8 cellular contexts compared by ENCODE assay signal in genomic region chr22:37933711-37934376, GRCh38. TPM values are rescaled to one million over a fixed set of nuclear protein-coding genes. Genes with fewer than 3 reads are reported as not detected.
DNase-seq lines count a peak whose midpoint lies in the region; ATAC-seq and TF ChIP-seq lines count a peak whose summit lies in the region.

No MANE protein-coding gene starts in this region.

- no peaks in the 10 kb centered on the region for H3K27me3 ChIP-seq in PC-9 (ENCODE audit: insufficient read depth, low read depth)
- H3K27me3 ChIP-seq in fibroblast of lung (ENCODE audit: control insufficient read depth, insufficient read depth, low read length) = no peaks in the 10 kb centered on the region

- H3K9me3 Mint-ChIP-seq in natural killer cell = no peaks in the 10 kb centered on the region
- no peaks in the 10 kb centered on the region for H3K9me3 Mint-ChIP-seq in stimulated activated effector memory CD8-positive, alpha-beta T cell treated with anti-CD3 and anti-CD28 coated beads, Interleukin-12 subunit alpha, Interleukin-12 subunit beta, amount 100 ng/mL, for 72 hours

- no peak overlapping the region for H2AFZ ChIP-seq in PC-9
- H2AFZ ChIP-seq in fibroblast of lung (ENCODE audit: low read length) = no peak overlapping the region

- no peaks in the 10 kb centered on the region for H3K9me3 ChIP-seq in PC-9 (ENCODE audit: insufficient read depth, low read depth)
- H3K9me3 ChIP-seq in fibroblast of lung (ENCODE audit: control insufficient read depth, insufficient read depth, low read depth, low read length) = no peaks in the 10 kb centered on the region

- H3K4me1 ChIP-seq in PC-9 (replicated peaks; ENCODE audit: insufficient read depth) (peaks cover 17% of the 10 kb centered on the region), fibroblast of lung (ENCODE audit: control insufficient read depth, extremely low read depth, insufficient read depth, low read length) (peaks cover 24% of the 10 kb centered on the region)

- H3K9ac ChIP-seq in fibroblast of lung (ENCODE audit: insufficient read depth, low read length) = peak overlapping the region; percentile 20

- H3F3A ChIP-seq in PC-9 (ENCODE audit: insufficient read depth, low read depth) = peaks cover 57% of the 10 kb centered on the region

- no TSS peak for BruUV-seq in PC-9 (replicated peaks; lab: Mats Ljungman, UMichigan)

- H3K36me3 Mint-ChIP-seq in natural killer cell = no peaks in the 10 kb centered on the region
- H3K36me3 Mint-ChIP-seq in stimulated activated effector memory CD8-positive, alpha-beta T cell treated with anti-CD3 and anti-CD28 coated beads, Interleukin-12 subunit alpha, Interleukin-12 subunit beta, amount 100 ng/mL, for 72 hours = peaks cover 44% of the 10 kb centered on the region

- H3K27ac ChIP-seq in PC-9 (peak overlapping the region; percentile 17; the same call in 1 of the 2 replicates), fibroblast of lung (ENCODE audit: insufficient read depth, low read length) (peak overlapping the region; percentile 71)

- H3K79me2 ChIP-seq in PC-9 (ENCODE audit: low read depth) = no peaks in the 10 kb centered on the region
- H3K79me2 ChIP-seq in fibroblast of lung (ENCODE audit: control insufficient read depth, insufficient read depth, low read length) = no peaks in the 10 kb centered on the region

- H3K4me1 Mint-ChIP-seq in natural killer cell = peaks cover 8 to 17% of the 10 kb centered on the region in 2 donors
- H3K4me1 Mint-ChIP-seq in stimulated activated effector memory CD8-positive, alpha-beta T cell treated with anti-CD3 and anti-CD28 coated beads, Interleukin-12 subunit alpha, Interleukin-12 subunit beta, amount 100 ng/mL, for 72 hours = peaks cover 17% of the 10 kb centered on the region

- H3K4me2 ChIP-seq in PC-9 (peak overlapping the region; percentile 33), fibroblast of lung (ENCODE audit: extremely low read depth, insufficient read depth, low read length) (peak overlapping the region; percentile 59)

- DNase-seq in AG08396 (ENCODE audit: low spot score) (peak; percentile 95), PC-9 (peak; percentile 87 to 95), fibroblast of lung (ENCODE audit: low read depth in 2 of 2) (peak; percentile 87 to 89), natural killer cell (peak; percentile 72)
- DNase-seq in activated T-cell treated with anti-CD3 and anti-CD28 coated beads, Interleukin-2, amount 50 U/mL, for 48 hours = peak; percentile 93 to 94
- peak; percentile 79 to 89 for DNase-seq in stimulated activated effector memory CD8-positive, alpha-beta T cell treated with anti-CD3 and anti-CD28 coated beads, Interleukin-12 subunit alpha, Interleukin-12 subunit beta, amount 100 ng/mL, for 72 hours (ENCODE audit: low spot score in 2 of 2)

- H3K36me3 ChIP-seq in PC-9 (ENCODE audit: low read depth) = peaks cover 21% of the 10 kb centered on the region; the same call in 1 of the 2 replicates
- H3K36me3 ChIP-seq in fibroblast of lung (ENCODE audit: control insufficient read depth, insufficient read depth, low read length) = peaks cover 37% of the 10 kb centered on the region

- H3K9me2 ChIP-seq in PC-9 (ENCODE audit: insufficient read depth) = no peaks in the 10 kb centered on the region

- ATAC-seq in GM18861 (IDR thresholded peaks at IDR 0.05; ENCODE audit: unreplicated experiment) (peak; percentile 80), HG03521 (IDR thresholded peaks at IDR 0.05; ENCODE audit: unreplicated experiment) (peak; percentile 57), natural killer cell (peak; percentile 93 to 100 (median 99))
- ATAC-seq in stimulated activated effector memory CD8-positive, alpha-beta T cell treated with anti-CD3 and anti-CD28 coated beads, Interleukin-12 subunit alpha, Interleukin-12 subunit beta, amount 100 ng/mL, for 72 hours = peak; percentile 97

- POLR2A ChIA-PET in PC-9 (lab: Charles Lee; ENCODE audit: unreplicated experiment) = interaction anchor here (1.4 kb wide), 1 partner anchor 47 kb away, joined by 10 read pairs; no protein-coding TSS in a partner anchor

- CTCF ChIA-PET in PC-9 (lab: Charles Lee) = interaction anchor here (0.6 to 2.2 kb wide), 9 partner anchors 20 to 637 kb away, joined by 3 to 20 read pairs (median 6); partner anchors contain the start of genes C22orf23 and POLR2F

- H4K20me1 ChIP-seq in PC-9 (ENCODE audit: insufficient read depth) (peaks cover 52% of the 10 kb centered on the region), fibroblast of lung (ENCODE audit: control insufficient read depth, extremely low read depth, insufficient read depth, low read length) (no peaks in the 10 kb centered on the region)

- peak; percentile 97 for TF ChIP-seq CTCF in PC-9 (conservative IDR thresholded peaks at IDR 0.05)
- TF ChIP-seq CTCF in fibroblast of lung (conservative IDR thresholded peaks at IDR 0.05 in 1 of 2, IDR thresholded peaks at IDR 0.05 in 1 of 2; ENCODE audit: low read depth in 1 of 2, low read length in 2 of 2) = peak; percentile 94 to 96
- TF ChIP-seq CTCF in natural killer cell (IDR thresholded peaks at IDR 0.05) = peak; percentile 82

- no peak overlapping the region for H3K4me3 Mint-ChIP-seq in natural killer cell
- no peak overlapping the region for H3K4me3 Mint-ChIP-seq in stimulated activated effector memory CD8-positive, alpha-beta T cell treated with anti-CD3 and anti-CD28 coated beads, Interleukin-12 subunit alpha, Interleukin-12 subunit beta, amount 100 ng/mL, for 72 hours

- no peak overlapping the region for H3K27ac Mint-ChIP-seq in natural killer cell
- peak overlapping the region; percentile 37 for H3K27ac Mint-ChIP-seq in stimulated activated effector memory CD8-positive, alpha-beta T cell treated with anti-CD3 and anti-CD28 coated beads, Interleukin-12 subunit alpha, Interleukin-12 subunit beta, amount 100 ng/mL, for 72 hours

- H3K4me3 ChIP-seq in PC-9 (no peak overlapping the region), fibroblast of lung (replicated peaks in 1 of 4; ENCODE audit: control extremely low read depth in 1 of 4, insufficient read depth in 1 of 4, low read depth in 3 of 4, low read length in 4 of 4) (no peak overlapping the region)

- no peaks in the 10 kb centered on the region for H3K27me3 Mint-ChIP-seq in natural killer cell (ENCODE audit: low read depth in 2 of 2)

- intact Hi-C loops in PC-9 (cut with micrococcal nuclease; ENCODE audit: unreplicated experiment) (loop anchor here (1.0 to 2.0 kb wide), 4 partner anchors 27 to 117 kb away; partner anchors contain the start of gene MICALL1), natural killer cell (cut with micrococcal nuclease) (no loop called here)

RNA-seq across cellular contexts. Expression of gene C22orf23, which starts 19.6 kb away (rescaled TPM):
- total RNA-seq in PC-9 (2021) (1.0 and 1.7 TPM in 2 replicates), fibroblast of lung (0.17 and 0.26 TPM in 2 replicates), natural killer cell (not detected)
- polyA plus RNA-seq in fibroblast of lung = 0.37 and 0.43 TPM in 2 replicates
- polyA plus RNA-seq in fibroblast of lung (2012) = 0.73 and 1.3 TPM in 2 replicates
- polyA minus RNA-seq in fibroblast of lung (ENCODE audit: low replicate concordance) = not detected in 2 replicates

RNA-seq across cellular contexts. Expression of gene POLR2F, which starts 19.7 kb away (rescaled TPM):
- total RNA-seq in PC-9 (2021) (147 and 180 TPM in 2 replicates), fibroblast of lung (31.9 and 47.3 TPM in 2 replicates), natural killer cell (10 to 100 TPM; 38.7 to 40.6 (median 38.8) TPM)
- polyA plus RNA-seq in fibroblast of lung = 82.0 and 109 TPM in 2 replicates
- 131 and 159 TPM in 2 replicates for polyA plus RNA-seq in fibroblast of lung (2012)
- polyA minus RNA-seq in fibroblast of lung (ENCODE audit: low replicate concordance) = 32.9 and 33.0 TPM in 2 replicates

RNA-seq across cellular contexts. Expression of gene MICALL1, which starts 27.7 kb away (rescaled TPM):
- total RNA-seq in PC-9 (2021) (113 and 126 TPM in 2 replicates), fibroblast of lung (17.2 and 17.7 TPM in 2 replicates), natural killer cell (10 to 100 TPM; 24.6 to 34.3 (median 32.4) TPM)
- 19.5 and 20.1 TPM in 2 replicates for polyA plus RNA-seq in fibroblast of lung
- 22.3 and 26.2 TPM in 2 replicates for polyA plus RNA-seq in fibroblast of lung (2012)
- polyA minus RNA-seq in fibroblast of lung (ENCODE audit: low replicate concordance) = 54.0 TPM in 2 replicates

RNA-seq across cellular contexts. Expression of gene SOX10, which starts 50.5 kb away (rescaled TPM):
- total RNA-seq in PC-9 (2021) (not detected in 2 replicates), fibroblast of lung (not detected in 2 replicates), natural killer cell (not detected)
- polyA plus RNA-seq in fibroblast of lung = not detected in 2 replicates
- not detected in 2 replicates for polyA plus RNA-seq in fibroblast of lung (2012)
- not detected in 2 replicates for polyA minus RNA-seq in fibroblast of lung (ENCODE audit: low replicate concordance)
